In genomic region chr3:69738859-69739203, GRCh38 we compare ENCODE assay signal across 8 cellular contexts.
A peak's percentile ranks its signal among the peaks of the same experiment; 100 is the strongest.
DNase-seq lines count a peak whose midpoint lies in the region; ATAC-seq and TF ChIP-seq lines count a peak whose summit lies in the region.

No MANE protein-coding gene starts in this region.

- H3K27ac ChIP-seq in SK-N-MC (no peak overlapping the region), parathyroid adenoma (peak overlapping the region; percentile 62)

- DNase-seq in SK-N-MC (ENCODE audit: low read depth, low spot score) = no peak
- peak; percentile 14 for DNase-seq in foreskin melanocyte
- DNase-seq in NCI-H2196 (lab: John Stamatoyannopoulos, UW; ENCODE audit: unreplicated experiment) = no peak

- H3K36me3 ChIP-seq in SK-N-MC (ENCODE audit: insufficient read depth, low read length) (no peaks in the 10 kb centered on the region), parathyroid adenoma (ENCODE audit: control insufficient read depth, insufficient read depth, low read length) (no peaks in the 10 kb centered on the region)

- H3K4me3 ChIP-seq in GM08714 (ENCODE audit: low read length) (peak overlapping the region; percentile 68), SK-N-MC (peak overlapping the region; percentile 85), parathyroid adenoma (ENCODE audit: low read depth, low read length) (peak overlapping the region; percentile 87)

- H3K9me3 ChIP-seq in SK-N-MC (ENCODE audit: low read depth, low read length) = no peaks in the 10 kb centered on the region
- no peaks in the 10 kb centered on the region for H3K9me3 ChIP-seq in parathyroid adenoma (ENCODE audit: control insufficient read depth, low read length)

- peaks cover 25% of the 10 kb centered on the region for H3K79me2 ChIP-seq in parathyroid adenoma

- ATAC-seq in GM18873 (IDR thresholded peaks at IDR 0.05; ENCODE audit: low FRiP score, unreplicated experiment) (no peak), GM21528 (IDR thresholded peaks at IDR 0.05; ENCODE audit: low FRiP score, unreplicated experiment) (no peak), GM18511 (IDR thresholded peaks at IDR 0.05; ENCODE audit: unreplicated experiment) (no peak)

- H3K4me2 ChIP-seq in parathyroid adenoma (ENCODE audit: low read length) = peak overlapping the region; percentile 95

- peak overlapping the region; percentile 62 for H3K9ac ChIP-seq in SK-N-MC (ENCODE audit: insufficient read length)
- no peak overlapping the region for H3K9ac ChIP-seq in parathyroid adenoma

- H3K4me1 ChIP-seq in parathyroid adenoma = peaks cover 17% of the 10 kb centered on the region

- H3K27me3 ChIP-seq in parathyroid adenoma (ENCODE audit: control insufficient read depth, insufficient read depth, low read length) = no peaks in the 10 kb centered on the region

- no peak for TF ChIP-seq CTCF in parathyroid adenoma (IDR thresholded peaks at IDR 0.05)

- peak overlapping the region; percentile 97 for H2AFZ ChIP-seq in parathyroid adenoma
